In the genomic region with DNA sequence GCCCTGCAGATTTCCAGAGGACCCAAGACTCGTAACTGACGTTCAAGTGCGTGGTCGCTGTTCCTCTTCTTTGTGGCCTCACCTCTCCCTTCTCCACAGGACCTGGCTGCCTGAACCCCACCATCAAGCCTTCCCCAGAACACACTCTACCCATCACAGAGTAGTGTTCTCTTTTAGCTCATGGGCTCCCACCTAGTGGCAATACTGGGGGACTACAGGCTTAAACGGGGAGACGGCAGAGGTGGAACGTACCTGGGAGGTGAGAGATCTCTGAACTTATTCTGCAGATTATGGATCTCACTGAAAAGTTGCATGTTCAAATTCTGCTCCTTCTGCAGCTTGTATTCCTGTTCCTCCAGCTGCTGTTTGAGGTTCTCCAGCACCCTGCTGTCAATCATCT, we compare ENCODE assay signal across 8 cellular contexts.
DNase-seq lines count a peak whose midpoint lies in the region; ATAC-seq, FAIRE-seq and TF ChIP-seq lines count a peak whose summit lies in the region.

No MANE protein-coding gene starts in this region.

- H3K4me1 ChIP-seq in ACC112 (ENCODE audit: control insufficient read depth, insufficient read depth, low read length, unreplicated experiment) (peaks cover 85% of the 10 kb centered on the region), parathyroid adenoma (no peaks in the 10 kb centered on the region)

- H3K36me3 ChIP-seq in ACC112 (ENCODE audit: insufficient read depth, low read length): 0 out of 2 replicates have a peak, but pooled peaks cover 9% of the 10 kb centered on the region
- peaks cover 4% of the 10 kb centered on the region for H3K36me3 ChIP-seq in bronchial epithelial cell (ENCODE audit: control insufficient read depth, insufficient read depth, low read length)
- H3K36me3 ChIP-seq in parathyroid adenoma (ENCODE audit: control insufficient read depth, insufficient read depth, low read length): no peaks in the 10 kb centered on the region

- intact Hi-C loops in lower leg skin (cut with DNase I; ENCODE audit: low total_unique reads): no loop called here

- 80 to 85% methylated on average over 7 of the region's 7 CpGs for WGBS in lower leg skin, 2 donors

- H3K9me3 ChIP-seq in parathyroid adenoma (ENCODE audit: control insufficient read depth, low read length): no peaks in the 10 kb centered on the region

- TF ChIP-seq CTCF in GM12872 (IDR thresholded peaks at IDR 0.05; ENCODE audit: insufficient read depth, low read depth, low read length): peak; percentile 68
- peak; percentile 45 for TF ChIP-seq CTCF in bronchial epithelial cell (IDR thresholded peaks at IDR 0.05; ENCODE audit: insufficient read depth, low read length, severe bottlenecking)
- TF ChIP-seq CTCF in parathyroid adenoma (IDR thresholded peaks at IDR 0.05): peak; percentile 10
- no peak for TF ChIP-seq CTCF in lower leg skin (IDR thresholded peaks at IDR 0.05)

- H3K27me3 ChIP-seq in ACC112 (ENCODE audit: insufficient read depth, low read length): no peaks in the 10 kb centered on the region
- no peaks in the 10 kb centered on the region for H3K27me3 ChIP-seq in bronchial epithelial cell (ENCODE audit: control insufficient read depth, insufficient read depth, low read length)
- H3K27me3 ChIP-seq in parathyroid adenoma (ENCODE audit: control insufficient read depth, insufficient read depth, low read length): no peaks in the 10 kb centered on the region

- ATAC-seq in HG03159 (IDR thresholded peaks at IDR 0.05; ENCODE audit: unreplicated experiment) (no peak), GM21717 (IDR thresholded peaks at IDR 0.05; ENCODE audit: unreplicated experiment) (no peak)

- no peak overlapping the region for H3K9ac ChIP-seq in parathyroid adenoma

- H3K4me3 ChIP-seq in ACC112 (ENCODE audit: low read depth, low read length) (no peak overlapping the region), bronchial epithelial cell (ENCODE audit: low read depth, low read length) (no peak overlapping the region), parathyroid adenoma (ENCODE audit: low read depth, low read length) (no peak overlapping the region), lower leg skin (ENCODE audit: low read depth, poor library complexity, severe bottlenecking) (no peak overlapping the region)

- H2AFZ ChIP-seq in ACC112 (ENCODE audit: low read length, unreplicated experiment) (no peak overlapping the region), parathyroid adenoma (no peak overlapping the region)

- DNase-seq in NCI-H1417 treated with DMSO at 0.1 percent for 48 hours (lab: John Stamatoyannopoulos, UW) (peak; percentile 19), bronchial epithelial cell (ENCODE audit: low read depth) (no peak), lower leg skin (ENCODE audit: low spot score in 2 of 2) (no peak)

- H3K79me2 ChIP-seq in ACC112 (ENCODE audit: control insufficient read depth, insufficient read depth, low read length, unreplicated experiment) (no peaks in the 10 kb centered on the region), parathyroid adenoma (no peaks in the 10 kb centered on the region)

- H3K4me2 ChIP-seq in parathyroid adenoma (ENCODE audit: low read length): no peak overlapping the region

- no peak for TF ChIP-seq POLR2A in lower leg skin (IDR thresholded peaks at IDR 0.05)

- H3K27ac ChIP-seq in ACC112 (ENCODE audit: low read depth, low read length) (peak overlapping the region; percentile 38; the same call in 1 of the 2 replicates), parathyroid adenoma (no peak overlapping the region)

- FAIRE-seq in bronchial epithelial cell (lab: Jason Lieb, UNC): no peak

Comparison
In these comparisons a context has a peak if more than half of its experiments do, and no peak if none do; other contexts are left out.
1. CTCF ChIP-seq: peak in GM12872 (single experiment), bronchial epithelial cell (single experiment) and parathyroid adenoma (single experiment); none in lower leg skin (0 of 3).